1 cellular context compared by ENCODE assay signal in genomic region chr20:1312904-1313235, GRCh38.
A peak's percentile ranks its signal among the peaks of the same experiment; 100 is the strongest.
TF ChIP-seq lines count a peak whose summit lies in the region.

No MANE protein-coding gene starts in this region.

TF ChIP-seq in HepG2, 621 proteins besides CTCF, POLR2A, EP300 and RAD21:
- no peak for TF ChIP-seq ZNF597 (CRISPR knock-in tag; IDR thresholded peaks at IDR 0.05)
- TF ChIP-seq PHF8 (CRISPR knock-in tag; IDR thresholded peaks at IDR 0.05): peak; percentile 15; the same call in 1 of the 2 replicates
- TF ChIP-seq ISX (CRISPR knock-in tag; conservative IDR thresholded peaks at IDR 0.05): no peak
- no peak for TF ChIP-seq KDM4B (CRISPR knock-in tag; IDR thresholded peaks at IDR 0.05)
